11 cellular contexts compared by ENCODE assay signal in genomic region chr3:126663750-126664149, GRCh38.
"Had no signal": no experiment of that assay in that cellular context is flagged by ENCODE, and none has a peak within 500 bp of the region (broad histone marks: within the 10 kb centered on the region; RNA-seq: fewer than 3 reads in every experiment).

No MANE protein-coding gene starts in this region.

- H3K4me3 Mint-ChIP-seq: HFFc6, IgD-negative memory B cell had no signal

- H3K36me3 Mint-ChIP-seq: IgD-negative memory B cell had no signal

- DNase-seq: GM23248, GOT3, H7, HFFc6, KBM-7 had no signal

- H3K27ac Mint-ChIP-seq: HFFc6, IgD-negative memory B cell had no signal

- H3K4me2 ChIP-seq: KMS-11 had no signal

- H3K4me1 ChIP-seq: HAP-1 had no signal

- ATAC-seq: HCT116, HepG2 had no signal

- H2AFZ ChIP-seq: GM23248 had no signal

- FAIRE-seq: HepG2 had no signal

- H3K9ac ChIP-seq: GM23248, KMS-11 had no signal

- H3K4me3 ChIP-seq: GM23248, HAP-1 had no signal

- H3K27ac ChIP-seq: GM23248, HL-60, KMS-11 had no signal

- H3K36me3 ChIP-seq: HAP-1 had no signal
